1 cellular context compared by ENCODE assay signal in the genomic region with DNA sequence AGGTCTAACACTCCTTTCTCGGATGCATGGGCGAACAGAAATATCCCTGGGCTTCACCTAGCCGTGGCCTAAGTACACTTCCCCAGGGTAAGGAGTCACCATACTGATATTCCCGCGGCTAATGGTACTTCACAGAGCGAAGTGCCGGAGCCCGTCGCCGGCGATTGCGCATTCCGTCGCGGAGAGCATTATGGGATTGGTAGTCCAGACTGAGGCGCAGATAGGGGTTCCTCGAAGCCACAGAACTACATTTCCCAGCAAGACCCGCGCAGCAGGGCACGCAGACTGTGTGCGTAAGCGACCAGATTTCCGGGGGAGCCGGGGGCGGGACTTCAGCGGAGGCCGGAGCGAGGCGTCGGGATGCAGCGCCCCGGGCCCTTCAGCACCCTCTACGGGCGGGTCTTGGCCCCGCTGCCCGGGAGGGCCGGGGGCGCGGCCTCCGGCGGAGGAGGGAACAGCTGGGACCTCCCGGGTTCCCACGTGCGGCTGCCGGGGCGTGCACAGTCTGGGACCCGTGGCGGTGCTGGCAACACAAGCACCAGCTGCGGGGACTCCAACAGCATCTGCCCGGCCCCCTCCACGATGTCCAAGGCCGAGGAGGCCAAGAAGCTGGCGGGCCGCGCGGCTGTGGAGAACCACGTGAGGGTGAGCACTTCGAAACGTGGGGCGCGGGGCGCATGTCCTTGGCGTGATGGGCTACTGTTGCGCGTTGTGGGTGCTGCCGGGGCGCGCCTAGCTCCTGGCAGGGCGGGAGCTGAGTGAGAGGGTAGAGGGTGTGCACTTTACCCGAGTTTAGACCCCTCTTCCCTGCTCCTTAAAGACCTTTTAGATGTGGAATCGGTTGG.
TF ChIP-seq lines count a peak whose summit lies in the region.

A gene (plus strand): TSS at position 335 of the 845 bp plus-strand sequence. CDS start 26 bp downstream, at position 361.

TF ChIP-seq in K562, 482 proteins besides CTCF, POLR2A, EP300 and RAD21 (continued from another document and continues in another):
- TF ChIP-seq, protein P1, sequence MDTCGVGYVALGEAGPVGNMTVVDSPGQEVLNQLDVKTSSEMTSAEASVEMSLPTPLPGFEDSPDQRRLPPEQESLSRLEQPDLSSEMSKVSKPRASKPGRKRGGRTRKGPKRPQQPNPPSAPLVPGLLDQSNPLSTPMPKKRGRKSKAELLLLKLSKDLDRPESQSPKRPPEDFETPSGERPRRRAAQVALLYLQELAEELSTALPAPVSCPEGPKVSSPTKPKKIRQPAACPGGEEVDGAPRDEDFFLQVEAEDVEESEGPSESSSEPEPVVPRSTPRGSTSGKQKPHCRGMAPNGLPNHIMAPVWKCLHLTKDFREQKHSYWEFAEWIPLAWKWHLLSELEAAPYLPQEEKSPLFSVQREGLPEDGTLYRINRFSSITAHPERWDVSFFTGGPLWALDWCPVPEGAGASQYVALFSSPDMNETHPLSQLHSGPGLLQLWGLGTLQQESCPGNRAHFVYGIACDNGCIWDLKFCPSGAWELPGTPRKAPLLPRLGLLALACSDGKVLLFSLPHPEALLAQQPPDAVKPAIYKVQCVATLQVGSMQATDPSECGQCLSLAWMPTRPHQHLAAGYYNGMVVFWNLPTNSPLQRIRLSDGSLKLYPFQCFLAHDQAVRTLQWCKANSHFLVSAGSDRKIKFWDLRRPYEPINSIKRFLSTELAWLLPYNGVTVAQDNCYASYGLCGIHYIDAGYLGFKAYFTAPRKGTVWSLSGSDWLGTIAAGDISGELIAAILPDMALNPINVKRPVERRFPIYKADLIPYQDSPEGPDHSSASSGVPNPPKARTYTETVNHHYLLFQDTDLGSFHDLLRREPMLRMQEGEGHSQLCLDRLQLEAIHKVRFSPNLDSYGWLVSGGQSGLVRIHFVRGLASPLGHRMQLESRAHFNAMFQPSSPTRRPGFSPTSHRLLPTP (IDR thresholded peaks at IDR 0.05; ENCODE audit: borderline replicate concordance, extremely low read depth, insufficient read length) = no peak
- peak; percentile 98 for TF ChIP-seq L3MBTL2 (IDR thresholded peaks at IDR 0.05)
- TF ChIP-seq THRAP3 (IDR thresholded peaks at IDR 0.05; ENCODE audit: borderline replicate concordance) = no peak
- TF ChIP-seq ZNF324 (CRISPR knock-in tag; IDR thresholded peaks at IDR 0.05) = no peak
- peak; percentile 40; the same call in 1 of the 2 replicates for TF ChIP-seq LCOR (CRISPR knock-in tag; IDR thresholded peaks at IDR 0.05)
- 0 out of 3 replicates have a peak, but pooled peaks of 1 of the 2 experiments have one; percentile 5 for TF ChIP-seq CBX3 (IDR thresholded peaks at IDR 0.05; ENCODE audit: borderline replicate concordance in 1 of 2, low read length in 2 of 2)
- TF ChIP-seq, protein P2, sequence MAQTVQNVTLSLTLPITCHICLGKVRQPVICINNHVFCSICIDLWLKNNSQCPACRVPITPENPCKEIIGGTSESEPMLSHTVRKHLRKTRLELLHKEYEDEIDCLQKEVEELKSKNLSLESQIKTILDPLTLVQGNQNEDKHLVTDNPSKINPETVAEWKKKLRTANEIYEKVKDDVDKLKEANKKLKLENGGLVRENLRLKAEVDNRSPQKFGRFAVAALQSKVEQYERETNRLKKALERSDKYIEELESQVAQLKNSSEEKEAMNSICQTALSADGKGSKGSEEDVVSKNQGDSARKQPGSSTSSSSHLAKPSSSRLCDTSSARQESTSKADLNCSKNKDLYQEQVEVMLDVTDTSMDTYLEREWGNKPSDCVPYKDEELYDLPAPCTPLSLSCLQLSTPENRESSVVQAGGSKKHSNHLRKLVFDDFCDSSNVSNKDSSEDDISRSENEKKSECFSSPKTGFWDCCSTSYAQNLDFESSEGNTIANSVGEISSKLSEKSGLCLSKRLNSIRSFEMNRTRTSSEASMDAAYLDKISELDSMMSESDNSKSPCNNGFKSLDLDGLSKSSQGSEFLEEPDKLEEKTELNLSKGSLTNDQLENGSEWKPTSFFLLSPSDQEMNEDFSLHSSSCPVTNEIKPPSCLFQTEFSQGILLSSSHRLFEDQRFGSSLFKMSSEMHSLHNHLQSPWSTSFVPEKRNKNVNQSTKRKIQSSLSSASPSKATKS (CRISPR knock-in tag; IDR thresholded peaks at IDR 0.05) = no peak
- TF ChIP-seq TFAM (CRISPR knock-in tag; conservative IDR thresholded peaks at IDR 0.05) = no peak
- TF ChIP-seq POLR2G (IDR thresholded peaks at IDR 0.05; ENCODE audit: low read depth, low read length) = peak; percentile 83
- TF ChIP-seq BRCA1 (IDR thresholded peaks at IDR 0.05) = no peak
- TF ChIP-seq BRCA1 (CRISPR knock-in tag; IDR thresholded peaks at IDR 0.05) = no peak
- no peak; the same call in 1 of the 2 replicates for TF ChIP-seq CBX1 (IDR thresholded peaks at IDR 0.05; ENCODE audit: low read depth)
- peak; percentile 68; the same call in 1 of the 2 replicates for TF ChIP-seq SMAD4 (CRISPR knock-in tag; conservative IDR thresholded peaks at IDR 0.05)
- no peak for TF ChIP-seq U2AF2 (optimal IDR thresholded peaks at IDR 0.05; ENCODE audit: low read depth, low read length)
- TF ChIP-seq HDAC6 (IDR thresholded peaks at IDR 0.05; ENCODE audit: low read depth, low read length) = no peak
- TF ChIP-seq ZNF274 (IDR thresholded peaks at IDR 0.05; ENCODE audit: borderline replicate concordance, low read depth, low read length) = no peak
- TF ChIP-seq, protein P3, sequence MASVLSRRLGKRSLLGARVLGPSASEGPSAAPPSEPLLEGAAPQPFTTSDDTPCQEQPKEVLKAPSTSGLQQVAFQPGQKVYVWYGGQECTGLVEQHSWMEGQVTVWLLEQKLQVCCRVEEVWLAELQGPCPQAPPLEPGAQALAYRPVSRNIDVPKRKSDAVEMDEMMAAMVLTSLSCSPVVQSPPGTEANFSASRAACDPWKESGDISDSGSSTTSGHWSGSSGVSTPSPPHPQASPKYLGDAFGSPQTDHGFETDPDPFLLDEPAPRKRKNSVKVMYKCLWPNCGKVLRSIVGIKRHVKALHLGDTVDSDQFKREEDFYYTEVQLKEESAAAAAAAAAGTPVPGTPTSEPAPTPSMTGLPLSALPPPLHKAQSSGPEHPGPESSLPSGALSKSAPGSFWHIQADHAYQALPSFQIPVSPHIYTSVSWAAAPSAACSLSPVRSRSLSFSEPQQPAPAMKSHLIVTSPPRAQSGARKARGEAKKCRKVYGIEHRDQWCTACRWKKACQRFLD (CRISPR knock-in tag; IDR thresholded peaks at IDR 0.05) = peak; percentile 97
- no peak; the same call in 1 of the 2 replicates for TF ChIP-seq NR2C2 (CRISPR knock-in tag; IDR thresholded peaks at IDR 0.05)
- TF ChIP-seq NR2C2 (tag; IDR thresholded peaks at IDR 0.05) = peak; percentile 90
- peak; percentile 83 for TF ChIP-seq RBFOX2 (IDR thresholded peaks at IDR 0.05; ENCODE audit: low read depth, low read length)
- TF ChIP-seq ZNF133 (CRISPR knock-in tag; IDR thresholded peaks at IDR 0.05) = no peak
- TF ChIP-seq HNRNPLL (IDR thresholded peaks at IDR 0.05; ENCODE audit: low read depth, low read length, poor library complexity, severe bottlenecking) = peak; percentile 99
- TF ChIP-seq ILK (tag; IDR thresholded peaks at IDR 0.05; ENCODE audit: borderline replicate concordance, low read depth) = no peak
- TF ChIP-seq, protein P4, sequence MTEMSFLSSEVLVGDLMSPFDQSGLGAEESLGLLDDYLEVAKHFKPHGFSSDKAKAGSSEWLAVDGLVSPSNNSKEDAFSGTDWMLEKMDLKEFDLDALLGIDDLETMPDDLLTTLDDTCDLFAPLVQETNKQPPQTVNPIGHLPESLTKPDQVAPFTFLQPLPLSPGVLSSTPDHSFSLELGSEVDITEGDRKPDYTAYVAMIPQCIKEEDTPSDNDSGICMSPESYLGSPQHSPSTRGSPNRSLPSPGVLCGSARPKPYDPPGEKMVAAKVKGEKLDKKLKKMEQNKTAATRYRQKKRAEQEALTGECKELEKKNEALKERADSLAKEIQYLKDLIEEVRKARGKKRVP (CRISPR knock-in tag; IDR thresholded peaks at IDR 0.05) = no peak
- peak; percentile 55; the same call in 1 of the 2 replicates for TF ChIP-seq RAD51 (IDR thresholded peaks at IDR 0.05; ENCODE audit: borderline replicate concordance, low read depth)
- TF ChIP-seq, protein P5, sequence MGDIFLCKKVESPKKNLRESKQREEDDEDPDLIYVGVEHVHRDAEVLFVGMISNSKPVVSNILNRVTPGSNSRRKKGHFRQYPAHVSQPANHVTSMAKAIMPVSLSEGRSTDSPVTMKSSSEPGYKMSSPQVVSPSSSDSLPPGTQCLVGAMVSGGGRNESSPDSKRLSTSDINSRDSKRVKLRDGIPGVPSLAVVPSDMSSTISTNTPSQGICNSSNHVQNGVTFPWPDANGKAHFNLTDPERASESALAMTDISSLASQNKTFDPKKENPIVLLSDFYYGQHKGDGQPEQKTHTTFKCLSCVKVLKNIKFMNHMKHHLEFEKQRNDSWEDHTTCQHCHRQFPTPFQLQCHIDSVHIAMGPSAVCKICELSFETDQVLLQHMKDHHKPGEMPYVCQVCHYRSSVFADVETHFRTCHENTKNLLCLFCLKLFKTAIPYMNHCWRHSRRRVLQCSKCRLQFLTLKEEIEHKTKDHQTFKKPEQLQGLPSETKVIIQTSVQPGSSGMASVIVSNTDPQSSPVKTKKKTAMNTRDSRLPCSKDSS (IDR thresholded peaks at IDR 0.05; ENCODE audit: low read depth, partially characterized antibody) = no peak
- TF ChIP-seq CCAR2 (IDR thresholded peaks at IDR 0.05; ENCODE audit: low read depth, low read length) = no peak
- TF ChIP-seq HCFC1 (IDR thresholded peaks at IDR 0.05; ENCODE audit: low read depth, low read length) = peak; percentile 100
- peak; percentile 37 for TF ChIP-seq PRPF4 (IDR thresholded peaks at IDR 0.05; ENCODE audit: insufficient read depth, low read depth, low read length, poor library complexity, severe bottlenecking)
- no peak for TF ChIP-seq SNRNP70 (optimal IDR thresholded peaks at IDR 0.05; ENCODE audit: low read depth, low read length)
- TF ChIP-seq, protein P6, sequence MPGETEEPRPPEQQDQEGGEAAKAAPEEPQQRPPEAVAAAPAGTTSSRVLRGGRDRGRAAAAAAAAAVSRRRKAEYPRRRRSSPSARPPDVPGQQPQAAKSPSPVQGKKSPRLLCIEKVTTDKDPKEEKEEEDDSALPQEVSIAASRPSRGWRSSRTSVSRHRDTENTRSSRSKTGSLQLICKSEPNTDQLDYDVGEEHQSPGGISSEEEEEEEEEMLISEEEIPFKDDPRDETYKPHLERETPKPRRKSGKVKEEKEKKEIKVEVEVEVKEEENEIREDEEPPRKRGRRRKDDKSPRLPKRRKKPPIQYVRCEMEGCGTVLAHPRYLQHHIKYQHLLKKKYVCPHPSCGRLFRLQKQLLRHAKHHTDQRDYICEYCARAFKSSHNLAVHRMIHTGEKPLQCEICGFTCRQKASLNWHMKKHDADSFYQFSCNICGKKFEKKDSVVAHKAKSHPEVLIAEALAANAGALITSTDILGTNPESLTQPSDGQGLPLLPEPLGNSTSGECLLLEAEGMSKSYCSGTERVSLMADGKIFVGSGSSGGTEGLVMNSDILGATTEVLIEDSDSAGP (CRISPR knock-in tag; IDR thresholded peaks at IDR 0.05) = no peak
- TF ChIP-seq SLC30A9 (CRISPR knock-in tag; IDR thresholded peaks at IDR 0.05) = no peak
- TF ChIP-seq FOXP1 (CRISPR knock-in tag; IDR thresholded peaks at IDR 0.05) = peak; percentile 59; the same call in 1 of the 2 replicates
